ENCODE assay signal across 13 cellular contexts in genomic region chr1:31580513-31580870, GRCh38. TPM values are rescaled to one million over a fixed set of nuclear protein-coding genes. Genes with fewer than 3 reads are reported as not detected.
A peak's percentile ranks its signal among the peaks of the same experiment; 100 is the strongest.
DNase-seq lines count a peak whose midpoint lies in the region; ATAC-seq and TF ChIP-seq lines count a peak whose summit lies in the region.
"Had no signal": no experiment of that assay in that cellular context is flagged by ENCODE, and none has a peak within 500 bp of the region (broad histone marks: within the 10 kb centered on the region; RNA-seq: fewer than 3 reads in every experiment).

No MANE protein-coding gene starts in this region.

- CTCF ChIA-PET in CD8-positive, alpha-beta memory T cell (lab: Charles Lee), result no interaction called here

- H3K4me1 ChIP-seq in adipocyte (ENCODE audit: control insufficient read depth, insufficient read depth, low read length) (peaks cover 50% of the 10 kb centered on the region), esophagus muscularis mucosa (peaks cover 65 to 92% (median 82%) of the 10 kb centered on the region in 4 donors), ovary (ENCODE audit: insufficient read depth) (peaks cover 39% of the 10 kb centered on the region), upper lobe of right lung (peaks cover 40% of the 10 kb centered on the region)
- no peaks in the 10 kb centered on the region for H3K4me1 ChIP-seq in CD8-positive, alpha-beta memory T cell (ENCODE audit: insufficient read depth, low read length)

- peak overlapping the region; percentile 73 for H3K9ac ChIP-seq in adipocyte (ENCODE audit: low read length)

- no peak for ATAC-seq in upper lobe of right lung
- ATAC-seq: activated CD4-positive, CD25-positive, alpha-beta regulatory T cell treated with anti-CD3 and anti-CD28 coated beads, Interleukin-2, amount 50 U/mL, for 24 hours; activated naive CD8-positive, alpha-beta T cell treated with anti-CD3 and anti-CD28 coated beads, Interleukin-2, amount 50 U/mL, for 24 hours; left lung; stimulated activated effector memory CD8-positive, alpha-beta T cell treated with anti-CD3 and anti-CD28 coated beads, Interleukin-12 subunit alpha, Interleukin-12 subunit beta, amount 100 ng/mL, for 72 hours had no signal

- H3K27ac ChIP-seq in esophagus muscularis mucosa (replicated peaks in 1 of 4) (peak overlapping the region; percentile 92 to 96 (median 94)), ovary (peak overlapping the region; percentile 69 to 79), upper lobe of right lung (peak overlapping the region; percentile 42), substantia nigra (ENCODE audit: low read depth, low read length, poor library complexity, severe bottlenecking) (no peak overlapping the region)
- H3K27ac ChIP-seq in CD8-positive, alpha-beta memory T cell (ENCODE audit: low read depth, low read length), result no peak overlapping the region

- TF ChIP-seq EP300 in esophagus muscularis mucosa (IDR thresholded peaks at IDR 0.05) (no peak), ovary (IDR thresholded peaks at IDR 0.05) (no peak)

- H3K36me3 Mint-ChIP-seq in CD8-positive, alpha-beta memory T cell, result no peaks in the 10 kb centered on the region
- H3K36me3 Mint-ChIP-seq: stimulated activated effector memory CD8-positive, alpha-beta T cell treated with anti-CD3 and anti-CD28 coated beads, Interleukin-12 subunit alpha, Interleukin-12 subunit beta, amount 100 ng/mL, for 72 hours had no signal

- H3K4me3 Mint-ChIP-seq in CD8-positive, alpha-beta memory T cell, result no peak overlapping the region
- H3K4me3 Mint-ChIP-seq: activated naive CD8-positive, alpha-beta T cell treated with anti-CD3 and anti-CD28 coated beads, Interleukin-2, amount 50 U/mL, for 24 hours; CD4-positive, alpha-beta T cell; stimulated activated effector memory CD8-positive, alpha-beta T cell treated with anti-CD3 and anti-CD28 coated beads, Interleukin-12 subunit alpha, Interleukin-12 subunit beta, amount 100 ng/mL, for 72 hours had no signal

- H3K27me3 ChIP-seq in adipocyte (replicated peaks; ENCODE audit: control insufficient read depth, insufficient read depth, low read length) (no peaks in the 10 kb centered on the region), esophagus muscularis mucosa (no peaks in the 10 kb centered on the region), ovary (no peaks in the 10 kb centered on the region), upper lobe of right lung (no peaks in the 10 kb centered on the region)
- no peaks in the 10 kb centered on the region for H3K27me3 ChIP-seq in CD8-positive, alpha-beta memory T cell (ENCODE audit: insufficient read depth, low read length, poor library complexity, severe bottlenecking)

- WGBS in esophagus muscularis mucosa, result 24% methylated on average over 5 of the region's 5 CpGs
- 25 to 36% (median 34%) methylated on average over 5 of the region's 5 CpGs for WGBS in ovary, 3 donors

- POLR2A ChIA-PET in CD8-positive, alpha-beta memory T cell (lab: Charles Lee), result no interaction called here

- TF ChIP-seq POLR2A in esophagus muscularis mucosa (IDR thresholded peaks at IDR 0.05; ENCODE audit: low read depth), result no peak
- TF ChIP-seq POLR2A in ovary (IDR thresholded peaks at IDR 0.05), result no peak

- intact Hi-C loops in esophagus muscularis mucosa (cut with DNase I) (no loop called here), ovary (cut with DNase I) (loop anchor here in 1 of 4 donors (10.0 kb wide), 1 partner anchor 64 kb away; the partner anchor contains the start of gene PEF1), upper lobe of right lung (cut with DNase I) (no loop called here)

- H3K27ac Mint-ChIP-seq in CD8-positive, alpha-beta memory T cell, result no peak overlapping the region
- H3K27ac Mint-ChIP-seq: activated naive CD8-positive, alpha-beta T cell treated with anti-CD3 and anti-CD28 coated beads, Interleukin-2, amount 50 U/mL, for 24 hours; CD4-positive, alpha-beta T cell; stimulated activated effector memory CD8-positive, alpha-beta T cell treated with anti-CD3 and anti-CD28 coated beads, Interleukin-12 subunit alpha, Interleukin-12 subunit beta, amount 100 ng/mL, for 72 hours had no signal

- H3K4me3 ChIP-seq in adipocyte (ENCODE audit: low read length) (no peak overlapping the region), esophagus muscularis mucosa (peak overlapping the region; percentile 32 to 81 (median 73)), ovary (peak overlapping the region; percentile 13), upper lobe of right lung (peak overlapping the region; percentile 19)
- no peak overlapping the region for H3K4me3 ChIP-seq in CD8-positive, alpha-beta memory T cell (ENCODE audit: low read length)

- H3K27me3 Mint-ChIP-seq in CD8-positive, alpha-beta memory T cell, result peaks cover 4 to 6% of the 10 kb centered on the region in 2 donors

- H3K36me3 ChIP-seq in adipocyte (ENCODE audit: control insufficient read depth, insufficient read depth, low read length, severe bottlenecking), result no peaks in the 10 kb centered on the region
- peaks cover 9 to 63% (median 21%) of the 10 kb centered on the region in 4 donors for H3K36me3 ChIP-seq in esophagus muscularis mucosa
- H3K36me3 ChIP-seq in ovary, result no peaks in the 10 kb centered on the region
- no peaks in the 10 kb centered on the region for H3K36me3 ChIP-seq in upper lobe of right lung
- H3K36me3 ChIP-seq in CD8-positive, alpha-beta memory T cell (ENCODE audit: insufficient read depth, low read length), result no peaks in the 10 kb centered on the region

- peaks cover 0 to 1% (median 0%) of the 10 kb centered on the region in 3 donors for H3K4me1 Mint-ChIP-seq in CD8-positive, alpha-beta memory T cell
- H3K4me1 Mint-ChIP-seq: activated naive CD8-positive, alpha-beta T cell treated with anti-CD3 and anti-CD28 coated beads, Interleukin-2, amount 50 U/mL, for 24 hours had no signal

- TF ChIP-seq CTCF in esophagus muscularis mucosa (IDR thresholded peaks at IDR 0.05), result no peak
- TF ChIP-seq CTCF in ovary (IDR thresholded peaks at IDR 0.05), result no peak
- no peak for TF ChIP-seq CTCF in upper lobe of right lung (IDR thresholded peaks at IDR 0.05)

- H3K9me3 Mint-ChIP-seq in CD8-positive, alpha-beta memory T cell, result no peaks in the 10 kb centered on the region
- H3K9me3 Mint-ChIP-seq: activated naive CD8-positive, alpha-beta T cell treated with anti-CD3 and anti-CD28 coated beads, Interleukin-2, amount 50 U/mL, for 24 hours; CD4-positive, alpha-beta T cell; stimulated activated effector memory CD8-positive, alpha-beta T cell treated with anti-CD3 and anti-CD28 coated beads, Interleukin-12 subunit alpha, Interleukin-12 subunit beta, amount 100 ng/mL, for 72 hours had no signal

- H3K9me3 ChIP-seq in adipocyte (ENCODE audit: control insufficient read depth, low read length) (no peaks in the 10 kb centered on the region), esophagus muscularis mucosa (no peaks in the 10 kb centered on the region), ovary (no peaks in the 10 kb centered on the region), upper lobe of right lung (no peaks in the 10 kb centered on the region)
- no peaks in the 10 kb centered on the region for H3K9me3 ChIP-seq in CD8-positive, alpha-beta memory T cell (ENCODE audit: low read length)
- H3K9me3 ChIP-seq: left lung had no signal

- DNase-seq in adipocyte (ENCODE audit: low read depth) (no peak), esophagus muscularis mucosa (ENCODE audit: extremely low spot score) (peak; percentile 92), ovary (peak in 3 of 5 donors; percentile 50 to 61 (median 56)), upper lobe of right lung (no peak), substantia nigra (lab: John Stamatoyannopoulos, UW) (no peak), NCI-H187 treated with DMSO at 0.1 percent for 48 hours (lab: John Stamatoyannopoulos, UW) (no peak)
- DNase-seq in CD8-positive, alpha-beta memory T cell, result no peak
- DNase-seq: activated naive CD8-positive, alpha-beta T cell treated with anti-CD3 and anti-CD28 coated beads, Interleukin-2, amount 50 U/mL, for 24 hours; CD4-positive, alpha-beta T cell; left lung; stimulated activated CD4-positive, alpha-beta T cell treated with anti-CD3 and anti-CD28 coated beads, Interleukin-2, amount 100 ng/mL, for 48 hours had no signal

RNA-seq across cellular contexts. Expression of gene TINAGL1, which starts 4.2 kb away (rescaled TPM):
- total RNA-seq in esophagus muscularis mucosa (100 to 1,000 TPM; 139 to 354 (median 244) TPM), ovary (10 to 100 TPM; 27.1 to 57.3 (median 31.4) TPM), upper lobe of right lung (154 TPM)
- 10 to 100 TPM; 30.0 to 55.0 TPM for polyA plus RNA-seq in ovary
- total RNA-seq in CD8-positive, alpha-beta memory T cell, result not detected
- not detected for polyA plus RNA-seq in CD8-positive, alpha-beta memory T cell
- total RNA-seq: CD4-positive, alpha-beta T cell had no signal

RNA-seq across cellular contexts. Expression of gene HCRTR1, which starts 37.0 kb away (rescaled TPM):
- total RNA-seq in esophagus muscularis mucosa, result 1 to 10 TPM in 2 of 4 donors, under 1 TPM in 1, not detected in 1; 0.45 to 1.8 (median 1.7) TPM
- total RNA-seq in ovary, result not detected
- polyA plus RNA-seq in ovary, result not detected
- total RNA-seq in upper lobe of right lung, result not detected
- total RNA-seq in CD8-positive, alpha-beta memory T cell, result not detected
- polyA plus RNA-seq in CD8-positive, alpha-beta memory T cell, result not detected
- total RNA-seq: CD4-positive, alpha-beta T cell; left lung had no signal

Comparison
In these comparisons a context has a peak if more than half of its experiments do, and no peak if none do; other contexts are left out.
1. DNase-seq: peak in esophagus muscularis mucosa (single experiment) and ovary (3 of 5); none in adipocyte (single experiment), upper lobe of right lung (single experiment), substantia nigra (0 of 49), CD8-positive, alpha-beta memory T cell (0 of 5) and NCI-H187 treated with DMSO at 0.1 percent for 48 hours (single experiment).
2. H3K4me3 ChIP-seq: peak in esophagus muscularis mucosa (4 of 4), ovary (single experiment) and upper lobe of right lung (single experiment); none in adipocyte (single experiment) and CD8-positive, alpha-beta memory T cell (single experiment).
3. H3K27ac ChIP-seq: peak in esophagus muscularis mucosa (4 of 4), ovary (2 of 2) and upper lobe of right lung (single experiment); none in substantia nigra (single experiment) and CD8-positive, alpha-beta memory T cell (single experiment).
4. RNA of gene TINAGL1, which starts 4.2 kb away (total RNA-seq): 139 to 354 TPM in esophagus muscularis mucosa, 154 TPM in upper lobe of right lung (single experiment) and 27.1 to 57.3 TPM in ovary; not detected in CD8-positive, alpha-beta memory T cell; every median in the first group is over 10 times any median in the second.